ENCODE assay signal across 8 cellular contexts in the genomic region with DNA sequence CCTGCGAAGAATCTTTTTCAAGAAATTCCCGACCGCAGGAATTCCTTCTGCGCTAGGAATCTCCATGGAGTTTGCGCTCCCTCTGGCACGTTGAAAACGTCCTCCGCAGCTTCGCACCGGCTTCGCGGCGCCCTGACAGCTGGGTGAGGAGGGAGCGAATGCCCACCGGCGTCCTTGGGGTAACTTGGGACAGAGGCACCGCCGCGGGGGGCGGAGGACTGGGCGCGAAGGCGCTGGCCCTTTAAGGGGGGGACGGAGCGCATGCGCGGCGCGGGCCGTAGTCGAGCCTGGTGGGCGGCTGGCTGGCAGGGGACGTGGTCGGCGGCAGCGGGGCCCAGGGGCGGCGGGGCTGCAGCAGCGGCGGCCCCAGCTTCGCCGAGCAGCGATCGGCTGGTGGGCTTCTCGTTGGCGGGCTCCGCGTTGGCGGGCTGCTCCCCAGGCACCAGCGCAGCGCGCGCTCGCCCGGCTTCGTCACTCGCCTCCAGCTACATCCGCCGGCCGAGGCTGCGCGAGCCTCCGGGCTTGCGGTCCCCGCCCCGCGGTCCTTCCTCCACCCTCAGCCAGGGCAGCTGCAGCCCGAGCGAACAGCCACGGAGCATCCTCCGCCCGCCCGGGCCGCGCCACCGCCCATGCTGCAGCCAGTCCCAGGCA. TPM values are rescaled to one million over a fixed set of nuclear protein-coding genes. Genes with fewer than 3 reads are reported as not detected.
DNase-seq lines count a peak whose midpoint lies in the region; ATAC-seq and TF ChIP-seq lines count a peak whose summit lies in the region.

A gene (plus strand): TSS at position 271 of the 651 bp plus-strand sequence. CDS start 1,354 bp downstream, outside the sequence.

- H3K4me1 ChIP-seq in muscle layer of duodenum (ENCODE audit: control insufficient read depth in 1 of 2, insufficient read depth in 2 of 2, low read length in 2 of 2) = peaks cover 0 to 22% of the 10 kb centered on the region in 2 donors

- no peaks in the 10 kb centered on the region for H3K9me3 Mint-ChIP-seq in activated T-helper 2 cell treated with anti-CD3 and anti-CD28 coated beads, Interferon-gamma antibody, Interleukin-2, Interleukin-4, amounts not matched to agents 10 μg/mL and 5 μg/mL and 100 μg/mL, durations not matched to agents 14 hours and 24 hours and 36 hours

- intact Hi-C loops in activated T-helper 2 cell treated with anti-CD3 and anti-CD28 coated beads, Interferon-gamma antibody, Interleukin-2, Interleukin-4, amounts not matched to agents 10 μg/mL and 5 μg/mL and 100 μg/mL, durations not matched to agents 14 hours and 24 hours and 36 hours (cut with micrococcal nuclease) = loop anchor here (2.0 kb wide), 1 partner anchor 23 kb away; no protein-coding TSS in a partner anchor

- ATAC-seq in HG03175 (IDR thresholded peaks at IDR 0.05; ENCODE audit: unreplicated experiment) = peak; percentile 87

- no peak within 1 kb of the TSS for H3K27ac Mint-ChIP-seq in activated T-helper 2 cell treated with anti-CD3 and anti-CD28 coated beads, Interferon-gamma antibody, Interleukin-2, Interleukin-4, amounts not matched to agents 10 μg/mL and 5 μg/mL and 100 μg/mL, durations not matched to agents 14 hours and 24 hours and 36 hours

- H3K27me3 Mint-ChIP-seq in activated T-helper 2 cell treated with anti-CD3 and anti-CD28 coated beads, Interferon-gamma antibody, Interleukin-2, Interleukin-4, amounts not matched to agents 10 μg/mL and 5 μg/mL and 100 μg/mL, durations not matched to agents 14 hours and 24 hours and 36 hours (ENCODE audit: low read depth) = peaks cover 48% of the 10 kb centered on the region

- peaks cover 8% of the 10 kb centered on the region for H3K4me1 Mint-ChIP-seq in activated T-helper 2 cell treated with anti-CD3 and anti-CD28 coated beads, Interferon-gamma antibody, Interleukin-2, Interleukin-4, amounts not matched to agents 10 μg/mL and 5 μg/mL and 100 μg/mL, durations not matched to agents 14 hours and 24 hours and 36 hours (ENCODE audit: low read depth)

- H3K36me3 ChIP-seq in muscle layer of duodenum (ENCODE audit: control insufficient read depth in 1 of 2, insufficient read depth in 2 of 2, low read length in 2 of 2) = no peaks in the 10 kb centered on the region

- in situ Hi-C loops in GM18951 (cut with MboI; ENCODE audit: low sequenced_read_pairs, unreplicated experiment) = no loop called here

- peak; percentile 56 for TF ChIP-seq POLR2A in GM18951 (IDR thresholded peaks at IDR 0.05; ENCODE audit: extremely low read depth, insufficient read depth, insufficient read length)

- H3K4me3 ChIP-seq in fibroblast of mammary gland (ENCODE audit: control insufficient read depth, low read depth, low read length) (peak within 1 kb of the TSS; percentile 69), muscle layer of duodenum (ENCODE audit: low read depth in 1 of 2, low read length in 2 of 2) (peak within 1 kb of the TSS; percentile 74 to 88)

- H3K27me3 ChIP-seq in muscle layer of duodenum (ENCODE audit: low read depth, low read length) = peaks cover 3% of the 10 kb centered on the region

- TF ChIP-seq CTCF in AG09319 (IDR thresholded peaks at IDR 0.05; ENCODE audit: low read depth, low read length) = no peak
- no peak for TF ChIP-seq CTCF in fibroblast of mammary gland (conservative IDR thresholded peaks at IDR 0.05; ENCODE audit: control insufficient read depth, insufficient read depth, low read depth, low read length)

- no peak within 1 kb of the TSS for H3K27ac ChIP-seq in muscle layer of duodenum (ENCODE audit: low read length)

- H3K9me3 ChIP-seq in muscle layer of duodenum (ENCODE audit: control insufficient read depth in 1 of 2, low read length in 2 of 2) = no peaks in the 10 kb centered on the region

- no peaks in the 10 kb centered on the region for H3K36me3 Mint-ChIP-seq in activated T-helper 2 cell treated with anti-CD3 and anti-CD28 coated beads, Interferon-gamma antibody, Interleukin-2, Interleukin-4, amounts not matched to agents 10 μg/mL and 5 μg/mL and 100 μg/mL, durations not matched to agents 14 hours and 24 hours and 36 hours (ENCODE audit: low read depth)

- peak; percentile 29 for DNase-seq in AG09319 (ENCODE audit: extremely low read depth, low read depth)
- peak; percentile 57 to 60 for DNase-seq in NOMO-1 (lab: John Stamatoyannopoulos, UW; ENCODE audit: unreplicated experiment in 2 of 2)
- peak; percentile 64 for DNase-seq in activated T-helper 2 cell treated with anti-CD3 and anti-CD28 coated beads, Interferon-gamma antibody, Interleukin-2, Interleukin-4, amounts not matched to agents 10 μg/mL and 5 μg/mL and 100 μg/mL, durations not matched to agents 14 hours and 24 hours and 36 hours (ENCODE audit: low spot score)
- peak; percentile 69 for DNase-seq in fibroblast of mammary gland (ENCODE audit: low read depth)
- peak; percentile 57 for DNase-seq in stimulated activated naive CD4-positive, alpha-beta T cell treated with Interleukin-2 at 50 U/mL for 16 hours (lab: John Stamatoyannopoulos, UW)

- peak within 1 kb of the TSS; percentile 84 for H3K4me3 Mint-ChIP-seq in activated T-helper 2 cell treated with anti-CD3 and anti-CD28 coated beads, Interferon-gamma antibody, Interleukin-2, Interleukin-4, amounts not matched to agents 10 μg/mL and 5 μg/mL and 100 μg/mL, durations not matched to agents 14 hours and 24 hours and 36 hours (ENCODE audit: low read depth)

RNA-seq across cellular contexts. Expression of the gene that starts here (rescaled TPM):
- total RNA-seq in activated T-helper 2 cell treated with anti-CD3 and anti-CD28 coated beads, Interferon-gamma antibody, Interleukin-2, Interleukin-4, amounts not matched to agents 10 μg/mL and 5 μg/mL and 100 μg/mL, durations not matched to agents 14 hours and 24 hours and 36 hours = 12.4 and 12.9 TPM in 2 replicates
